In genomic region chrX:153780678-153781427, GRCh38 we compare ENCODE assay signal across 1 cellular context.
TF ChIP-seq lines count a peak whose summit lies in the region.

Gene SRPK3, plus strand, starts transcription at chrX:153781041. Its CDS starts 46 bp downstream, at chrX:153781087.

TF ChIP-seq in HCT116, 20 proteins besides CTCF, POLR2A, EP300 and RAD21 (continued from another document):
- TF ChIP-seq POLR2AphosphoS5 (IDR thresholded peaks at IDR 0.05; ENCODE audit: low read depth, low read length): 0 out of 2 replicates have a peak, but pooled peaks have one; percentile 7
TF ChIP-seq in HCT116: peak in this region for 2.
